9 cellular contexts compared by ENCODE assay signal in genomic region chr15:70605606-70606410, GRCh38.
DNase-seq lines count a peak whose midpoint lies in the region; ATAC-seq and TF ChIP-seq lines count a peak whose summit lies in the region.
"Had no signal": no experiment of that assay in that cellular context is flagged by ENCODE, and none has a peak within 500 bp of the region (broad histone marks: within the 10 kb centered on the region; RNA-seq: fewer than 3 reads in every experiment).

No MANE protein-coding gene starts in this region.

- intact Hi-C loops in head of caudate nucleus (cut with DNase I) = no loop called here

- ATAC-seq in SK-N-SH treated with all-trans-retinoic acid at 6 μM for 48 hours = peak; percentile 89
- no peak for ATAC-seq in GM18867 (IDR thresholded peaks at IDR 0.05; ENCODE audit: unreplicated experiment)

- DNase-seq in Daoy (ENCODE audit: low read depth) = peak; percentile 75
- peak; percentile 24 to 86 (median 70) for DNase-seq in head of caudate nucleus
- peak; percentile 89 for DNase-seq in pons (ENCODE audit: low spot score)
- no peak for DNase-seq in stimulated activated CD8-positive, alpha-beta memory T cell treated with anti-CD3 and anti-CD28 coated beads, Interleukin-4, amount 100 ng/mL, for 48 hours
- DNase-seq in HCEC 1CT = no peak
- DNase-seq in ACHN = no peak
- DNase-seq: activated CD4-positive, CD25-positive, alpha-beta regulatory T cell had no signal

- in situ Hi-C loops in ACHN (cut with HindIII; ENCODE audit: low pct_ligation_motif_present, low pct_unique_long_range_greater_than_20kb, low sequenced_read_pairs) = no loop called here

TF ChIP-seq in SK-N-SH treated with all-trans-retinoic acid at 6 μM for 48 hours, 23 proteins besides CTCF, POLR2A, EP300 and RAD21:
- TF ChIP-seq RARB (CRISPR knock-in tag; IDR thresholded peaks at IDR 0.05) = no peak
- TF ChIP-seq ISL1 (CRISPR knock-in tag; IDR thresholded peaks at IDR 0.05) = no peak
- TF ChIP-seq OSR1 (CRISPR knock-in tag; IDR thresholded peaks at IDR 0.05) = no peak
- no peak for TF ChIP-seq ZNF565 (CRISPR knock-in tag; conservative IDR thresholded peaks at IDR 0.05; ENCODE audit: low read depth)
- TF ChIP-seq CSRNP3 (CRISPR knock-in tag; IDR thresholded peaks at IDR 0.05) = no peak
- TF ChIP-seq TCF4 (CRISPR knock-in tag; IDR thresholded peaks at IDR 0.05; ENCODE audit: borderline replicate concordance) = no peak
- TF ChIP-seq ZFP30 (CRISPR knock-in tag; IDR thresholded peaks at IDR 0.05) = no peak
- no peak for TF ChIP-seq ARNTL (CRISPR knock-in tag; IDR thresholded peaks at IDR 0.05; ENCODE audit: borderline replicate concordance, low read depth)
- TF ChIP-seq CREB5 (CRISPR knock-in tag; IDR thresholded peaks at IDR 0.05; ENCODE audit: low read depth) = no peak
- TF ChIP-seq ZFP3 (CRISPR knock-in tag; IDR thresholded peaks at IDR 0.05) = 0 out of 2 replicates have a peak, but pooled peaks have one; percentile 42
- peak; percentile 61 for TF ChIP-seq ZNF70 (CRISPR knock-in tag; IDR thresholded peaks at IDR 0.05)
- no peak for TF ChIP-seq SNAI2 (CRISPR knock-in tag; IDR thresholded peaks at IDR 0.05)
- TF ChIP-seq ZC3H10 (CRISPR knock-in tag; IDR thresholded peaks at IDR 0.05) = no peak
- TF ChIP-seq CSDC2 (CRISPR knock-in tag; IDR thresholded peaks at IDR 0.05) = no peak
- no peak for TF ChIP-seq ZNF8 (CRISPR knock-in tag; IDR thresholded peaks at IDR 0.05)
- TF ChIP-seq TOX (CRISPR knock-in tag; IDR thresholded peaks at IDR 0.05; ENCODE audit: borderline replicate concordance) = no peak
- TF ChIP-seq TSHZ2 (CRISPR knock-in tag; IDR thresholded peaks at IDR 0.05) = peak; percentile 57; the same call in 1 of the 2 replicates
- TF ChIP-seq POU6F1 (CRISPR knock-in tag; IDR thresholded peaks at IDR 0.05; ENCODE audit: borderline replicate concordance, low read depth) = no peak

Comparison
In these comparisons a context has a peak if more than half of its experiments do, and no peak if none do; other contexts are left out.
1. DNase-seq: peak in Daoy (single experiment), head of caudate nucleus (42 of 42) and pons (single experiment); none in stimulated activated CD8-positive, alpha-beta memory T cell treated with anti-CD3 and anti-CD28 coated beads, Interleukin-4, amount 100 ng/mL, for 48 hours (single experiment), HCEC 1CT (single experiment) and ACHN (single experiment).